ENCODE assay signal across 1 cellular context in the genomic region with DNA sequence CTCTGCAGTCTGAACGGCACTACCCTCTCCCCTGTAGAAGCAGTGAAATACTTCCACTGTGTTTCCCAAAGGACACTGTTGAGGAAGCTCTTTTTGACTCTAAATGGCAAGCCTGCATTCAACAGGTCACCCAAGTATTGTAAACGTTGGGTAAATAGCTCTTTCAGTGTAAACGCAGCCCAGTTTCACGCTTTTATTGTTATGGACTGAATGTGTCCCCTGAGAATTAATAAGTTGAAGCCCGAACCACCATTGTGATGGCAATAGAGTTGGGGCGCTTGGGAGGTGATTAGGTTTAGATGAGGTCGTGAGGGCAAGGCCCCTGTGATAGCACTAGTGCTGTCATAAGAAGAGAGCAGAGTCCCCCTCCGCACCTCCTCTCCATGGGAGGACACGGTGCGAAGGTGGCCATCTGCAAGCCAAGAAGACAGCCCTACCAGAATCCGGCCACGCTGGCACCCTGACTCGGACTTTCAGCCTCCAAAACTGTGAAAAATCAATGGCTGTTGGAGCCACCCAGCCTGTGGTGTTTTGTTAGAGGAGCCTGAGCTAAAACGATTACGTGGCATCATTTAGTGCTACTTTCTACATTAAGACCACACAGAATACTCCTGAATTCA.
TF ChIP-seq lines count a peak whose summit lies in the region.

No MANE protein-coding gene starts in this region.

TF ChIP-seq in HepG2, 621 proteins besides CTCF, POLR2A, EP300 and RAD21 (continued from another document and continues in another):
- TF ChIP-seq, protein P1, sequence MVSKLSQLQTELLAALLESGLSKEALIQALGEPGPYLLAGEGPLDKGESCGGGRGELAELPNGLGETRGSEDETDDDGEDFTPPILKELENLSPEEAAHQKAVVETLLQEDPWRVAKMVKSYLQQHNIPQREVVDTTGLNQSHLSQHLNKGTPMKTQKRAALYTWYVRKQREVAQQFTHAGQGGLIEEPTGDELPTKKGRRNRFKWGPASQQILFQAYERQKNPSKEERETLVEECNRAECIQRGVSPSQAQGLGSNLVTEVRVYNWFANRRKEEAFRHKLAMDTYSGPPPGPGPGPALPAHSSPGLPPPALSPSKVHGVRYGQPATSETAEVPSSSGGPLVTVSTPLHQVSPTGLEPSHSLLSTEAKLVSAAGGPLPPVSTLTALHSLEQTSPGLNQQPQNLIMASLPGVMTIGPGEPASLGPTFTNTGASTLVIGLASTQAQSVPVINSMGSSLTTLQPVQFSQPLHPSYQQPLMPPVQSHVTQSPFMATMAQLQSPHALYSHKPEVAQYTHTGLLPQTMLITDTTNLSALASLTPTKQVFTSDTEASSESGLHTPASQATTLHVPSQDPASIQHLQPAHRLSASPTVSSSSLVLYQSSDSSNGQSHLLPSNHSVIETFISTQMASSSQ (IDR thresholded peaks at IDR 0.05; ENCODE audit: low read depth): no peak
- TF ChIP-seq, protein P1 (CRISPR knock-in tag; IDR thresholded peaks at IDR 0.05; ENCODE audit: borderline replicate concordance): no peak
- TF ChIP-seq PRMT3 (CRISPR knock-in tag; IDR thresholded peaks at IDR 0.05; ENCODE audit: borderline replicate concordance, low read depth): no peak
- TF ChIP-seq RORA (CRISPR knock-in tag; IDR thresholded peaks at IDR 0.05): no peak
- no peak for TF ChIP-seq POGZ (CRISPR knock-in tag; IDR thresholded peaks at IDR 0.05)
- no peak for TF ChIP-seq SRSF1 (optimal IDR thresholded peaks at IDR 0.05; ENCODE audit: low read depth, low read length)
- no peak for TF ChIP-seq ZNF816 (CRISPR knock-in tag; IDR thresholded peaks at IDR 0.05; ENCODE audit: borderline replicate concordance)
- peak; percentile 62; the same call in 1 of the 2 replicates for TF ChIP-seq ZBTB42 (CRISPR knock-in tag; IDR thresholded peaks at IDR 0.05)
- no peak for TF ChIP-seq ZNF773 (CRISPR knock-in tag; IDR thresholded peaks at IDR 0.05; ENCODE audit: borderline replicate concordance)
- no peak for TF ChIP-seq SIX1 (CRISPR knock-in tag; IDR thresholded peaks at IDR 0.05; ENCODE audit: borderline replicate concordance)
- peak; percentile 7 for TF ChIP-seq HDAC1 (CRISPR knock-in tag; IDR thresholded peaks at IDR 0.05)
- no peak for TF ChIP-seq REL (CRISPR knock-in tag; conservative IDR thresholded peaks at IDR 0.05)
- no peak for TF ChIP-seq MBNL3 (CRISPR knock-in tag; conservative IDR thresholded peaks at IDR 0.05)
- no peak for TF ChIP-seq RBM39 (IDR thresholded peaks at IDR 0.05; ENCODE audit: low read depth, low read length, poor library complexity, severe bottlenecking)
- no peak for TF ChIP-seq ZBTB21 (CRISPR knock-in tag; IDR thresholded peaks at IDR 0.05)
- no peak; the same call in 1 of the 2 replicates for TF ChIP-seq ZFP82 (CRISPR knock-in tag; IDR thresholded peaks at IDR 0.05; ENCODE audit: borderline replicate concordance)
- TF ChIP-seq, protein P2, sequence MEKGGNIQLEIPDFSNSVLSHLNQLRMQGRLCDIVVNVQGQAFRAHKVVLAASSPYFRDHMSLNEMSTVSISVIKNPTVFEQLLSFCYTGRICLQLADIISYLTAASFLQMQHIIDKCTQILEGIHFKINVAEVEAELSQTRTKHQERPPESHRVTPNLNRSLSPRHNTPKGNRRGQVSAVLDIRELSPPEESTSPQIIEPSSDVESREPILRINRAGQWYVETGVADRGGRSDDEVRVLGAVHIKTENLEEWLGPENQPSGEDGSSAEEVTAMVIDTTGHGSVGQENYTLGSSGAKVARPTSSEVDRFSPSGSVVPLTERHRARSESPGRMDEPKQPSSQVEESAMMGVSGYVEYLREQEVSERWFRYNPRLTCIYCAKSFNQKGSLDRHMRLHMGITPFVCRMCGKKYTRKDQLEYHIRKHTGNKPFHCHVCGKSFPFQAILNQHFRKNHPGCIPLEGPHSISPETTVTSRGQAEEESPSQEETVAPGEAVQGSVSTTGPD (CRISPR knock-in tag; IDR thresholded peaks at IDR 0.05): no peak
- no peak for TF ChIP-seq HOXD1 (CRISPR knock-in tag; IDR thresholded peaks at IDR 0.05)
- no peak for TF ChIP-seq JUN (CRISPR knock-in tag; IDR thresholded peaks at IDR 0.05)
- TF ChIP-seq ASH2L (IDR thresholded peaks at IDR 0.05; ENCODE audit: insufficient read length, low read depth, low read length): no peak
- no peak for TF ChIP-seq ZNF615 (CRISPR knock-in tag; IDR thresholded peaks at IDR 0.05; ENCODE audit: borderline replicate concordance)
- no peak for TF ChIP-seq ZNF850 (CRISPR knock-in tag; conservative IDR thresholded peaks at IDR 0.05)
- TF ChIP-seq ZNF552 (CRISPR knock-in tag; IDR thresholded peaks at IDR 0.05; ENCODE audit: borderline replicate concordance): no peak
- TF ChIP-seq CREM (IDR thresholded peaks at IDR 0.05): no peak
- TF ChIP-seq CREM (CRISPR knock-in tag; IDR thresholded peaks at IDR 0.05): no peak
- TF ChIP-seq ZNF484 (CRISPR knock-in tag; IDR thresholded peaks at IDR 0.05; ENCODE audit: borderline replicate concordance, low read depth): no peak
- TF ChIP-seq SRSF4 (IDR thresholded peaks at IDR 0.05; ENCODE audit: low read depth, low read length, poor library complexity, severe bottlenecking): no peak
- no peak for TF ChIP-seq NFKBIZ (CRISPR knock-in tag; IDR thresholded peaks at IDR 0.05)
- no peak for TF ChIP-seq ZNF256 (CRISPR knock-in tag; conservative IDR thresholded peaks at IDR 0.05)
- TF ChIP-seq AGO1 (IDR thresholded peaks at IDR 0.05; ENCODE audit: low read depth, low read length, poor library complexity, severe bottlenecking): no peak
- TF ChIP-seq SCMH1 (CRISPR knock-in tag; IDR thresholded peaks at IDR 0.05; ENCODE audit: borderline replicate concordance): no peak
- peak; percentile 73; the same call in 1 of the 2 replicates for TF ChIP-seq KAT7 (CRISPR knock-in tag; IDR thresholded peaks at IDR 0.05; ENCODE audit: borderline replicate concordance)
- peak; percentile 9 for TF ChIP-seq TEAD3 (CRISPR knock-in tag; optimal IDR thresholded peaks at IDR 0.05; ENCODE audit: borderline replicate concordance)
- TF ChIP-seq, protein P3, sequence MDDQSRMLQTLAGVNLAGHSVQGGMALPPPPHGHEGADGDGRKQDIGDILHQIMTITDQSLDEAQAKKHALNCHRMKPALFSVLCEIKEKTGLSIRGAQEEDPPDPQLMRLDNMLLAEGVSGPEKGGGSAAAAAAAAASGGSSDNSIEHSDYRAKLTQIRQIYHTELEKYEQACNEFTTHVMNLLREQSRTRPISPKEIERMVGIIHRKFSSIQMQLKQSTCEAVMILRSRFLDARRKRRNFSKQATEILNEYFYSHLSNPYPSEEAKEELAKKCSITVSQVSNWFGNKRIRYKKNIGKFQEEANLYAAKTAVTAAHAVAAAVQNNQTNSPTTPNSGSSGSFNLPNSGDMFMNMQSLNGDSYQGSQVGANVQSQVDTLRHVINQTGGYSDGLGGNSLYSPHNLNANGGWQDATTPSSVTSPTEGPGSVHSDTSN (CRISPR knock-in tag; IDR thresholded peaks at IDR 0.05; ENCODE audit: borderline replicate concordance): no peak
- TF ChIP-seq NFYB (CRISPR knock-in tag; IDR thresholded peaks at IDR 0.05): no peak
- no peak; the same call in 1 of the 2 replicates for TF ChIP-seq ZNF605 (CRISPR knock-in tag; IDR thresholded peaks at IDR 0.05)
- TF ChIP-seq, protein P4, sequence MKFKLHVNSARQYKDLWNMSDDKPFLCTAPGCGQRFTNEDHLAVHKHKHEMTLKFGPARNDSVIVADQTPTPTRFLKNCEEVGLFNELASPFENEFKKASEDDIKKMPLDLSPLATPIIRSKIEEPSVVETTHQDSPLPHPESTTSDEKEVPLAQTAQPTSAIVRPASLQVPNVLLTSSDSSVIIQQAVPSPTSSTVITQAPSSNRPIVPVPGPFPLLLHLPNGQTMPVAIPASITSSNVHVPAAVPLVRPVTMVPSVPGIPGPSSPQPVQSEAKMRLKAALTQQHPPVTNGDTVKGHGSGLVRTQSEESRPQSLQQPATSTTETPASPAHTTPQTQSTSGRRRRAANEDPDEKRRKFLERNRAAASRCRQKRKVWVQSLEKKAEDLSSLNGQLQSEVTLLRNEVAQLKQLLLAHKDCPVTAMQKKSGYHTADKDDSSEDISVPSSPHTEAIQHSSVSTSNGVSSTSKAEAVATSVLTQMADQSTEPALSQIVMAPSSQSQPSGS (CRISPR knock-in tag; IDR thresholded peaks at IDR 0.05): no peak
- no peak for TF ChIP-seq ZNF33B (CRISPR knock-in tag; IDR thresholded peaks at IDR 0.05)
- TF ChIP-seq TCF12 (IDR thresholded peaks at IDR 0.05): no peak
- TF ChIP-seq TCF12 (CRISPR knock-in tag; IDR thresholded peaks at IDR 0.05): no peak
- TF ChIP-seq, protein P5, sequence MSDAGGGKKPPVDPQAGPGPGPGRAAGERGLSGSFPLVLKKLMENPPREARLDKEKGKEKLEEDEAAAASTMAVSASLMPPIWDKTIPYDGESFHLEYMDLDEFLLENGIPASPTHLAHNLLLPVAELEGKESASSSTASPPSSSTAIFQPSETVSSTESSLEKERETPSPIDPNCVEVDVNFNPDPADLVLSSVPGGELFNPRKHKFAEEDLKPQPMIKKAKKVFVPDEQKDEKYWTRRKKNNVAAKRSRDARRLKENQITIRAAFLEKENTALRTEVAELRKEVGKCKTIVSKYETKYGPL (CRISPR knock-in tag; IDR thresholded peaks at IDR 0.05): no peak
- TF ChIP-seq, protein P6, sequence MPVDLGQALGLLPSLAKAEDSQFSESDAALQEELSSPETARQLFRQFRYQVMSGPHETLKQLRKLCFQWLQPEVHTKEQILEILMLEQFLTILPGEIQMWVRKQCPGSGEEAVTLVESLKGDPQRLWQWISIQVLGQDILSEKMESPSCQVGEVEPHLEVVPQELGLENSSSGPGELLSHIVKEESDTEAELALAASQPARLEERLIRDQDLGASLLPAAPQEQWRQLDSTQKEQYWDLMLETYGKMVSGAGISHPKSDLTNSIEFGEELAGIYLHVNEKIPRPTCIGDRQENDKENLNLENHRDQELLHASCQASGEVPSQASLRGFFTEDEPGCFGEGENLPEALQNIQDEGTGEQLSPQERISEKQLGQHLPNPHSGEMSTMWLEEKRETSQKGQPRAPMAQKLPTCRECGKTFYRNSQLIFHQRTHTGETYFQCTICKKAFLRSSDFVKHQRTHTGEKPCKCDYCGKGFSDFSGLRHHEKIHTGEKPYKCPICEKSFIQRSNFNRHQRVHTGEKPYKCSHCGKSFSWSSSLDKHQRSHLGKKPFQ (CRISPR knock-in tag; IDR thresholded peaks at IDR 0.05; ENCODE audit: insufficient replicate concordance): no peak
- TF ChIP-seq, protein P7, sequence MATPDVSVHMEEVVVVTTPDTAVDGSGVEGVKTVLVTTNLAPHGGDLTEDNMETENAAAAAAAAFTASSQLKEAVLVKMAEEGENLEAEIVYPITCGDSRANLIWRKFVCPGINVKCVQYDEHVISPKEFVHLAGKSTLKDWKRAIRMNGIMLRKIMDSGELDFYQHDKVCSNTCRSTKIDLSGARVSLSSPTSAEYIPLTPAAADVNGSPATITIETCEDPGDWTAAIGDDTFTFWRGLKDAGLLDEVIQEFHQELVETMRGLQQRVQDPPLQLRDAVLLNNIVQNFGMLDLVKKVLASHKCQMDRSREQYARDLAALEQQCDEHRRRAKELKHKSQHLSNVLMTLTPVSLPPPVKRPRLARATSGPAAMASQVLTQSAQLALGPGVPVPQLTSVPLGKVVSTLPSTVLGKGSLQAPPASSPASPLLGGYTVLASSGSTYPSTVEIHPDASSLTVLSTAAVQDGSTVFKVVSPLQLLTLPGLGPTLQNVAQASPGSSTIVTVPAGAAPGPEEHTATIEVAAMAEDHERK (CRISPR knock-in tag; IDR thresholded peaks at IDR 0.05; ENCODE audit: low read depth): no peak
- TF ChIP-seq, protein P8, sequence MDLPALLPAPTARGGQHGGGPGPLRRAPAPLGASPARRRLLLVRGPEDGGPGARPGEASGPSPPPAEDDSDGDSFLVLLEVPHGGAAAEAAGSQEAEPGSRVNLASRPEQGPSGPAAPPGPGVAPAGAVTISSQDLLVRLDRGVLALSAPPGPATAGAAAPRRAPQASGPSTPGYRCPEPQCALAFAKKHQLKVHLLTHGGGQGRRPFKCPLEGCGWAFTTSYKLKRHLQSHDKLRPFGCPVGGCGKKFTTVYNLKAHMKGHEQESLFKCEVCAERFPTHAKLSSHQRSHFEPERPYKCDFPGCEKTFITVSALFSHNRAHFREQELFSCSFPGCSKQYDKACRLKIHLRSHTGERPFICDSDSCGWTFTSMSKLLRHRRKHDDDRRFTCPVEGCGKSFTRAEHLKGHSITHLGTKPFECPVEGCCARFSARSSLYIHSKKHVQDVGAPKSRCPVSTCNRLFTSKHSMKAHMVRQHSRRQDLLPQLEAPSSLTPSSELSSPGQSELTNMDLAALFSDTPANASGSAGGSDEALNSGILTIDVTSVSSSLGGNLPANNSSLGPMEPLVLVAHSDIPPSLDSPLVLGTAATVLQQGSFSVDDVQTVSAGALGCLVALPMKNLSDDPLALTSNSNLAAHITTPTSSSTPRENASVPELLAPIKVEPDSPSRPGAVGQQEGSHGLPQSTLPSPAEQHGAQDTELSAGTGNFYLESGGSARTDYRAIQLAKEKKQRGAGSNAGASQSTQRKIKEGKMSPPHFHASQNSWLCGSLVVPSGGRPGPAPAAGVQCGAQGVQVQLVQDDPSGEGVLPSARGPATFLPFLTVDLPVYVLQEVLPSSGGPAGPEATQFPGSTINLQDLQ (CRISPR knock-in tag; IDR thresholded peaks at IDR 0.05): no peak
- no peak for TF ChIP-seq NONO (IDR thresholded peaks at IDR 0.05)
- TF ChIP-seq NONO (CRISPR knock-in tag; conservative IDR thresholded peaks at IDR 0.05): 0 out of 2 replicates have a peak, but pooled peaks have one; percentile 14
- 0 out of 2 replicates have a peak, but pooled peaks have one; percentile 39 for TF ChIP-seq ZNF670 (CRISPR knock-in tag; IDR thresholded peaks at IDR 0.05; ENCODE audit: borderline replicate concordance)
